In genomic region chr1:151806170-151806569, GRCh38 we compare ENCODE assay signal across 17 cellular contexts. TPM values are rescaled to one million over a fixed set of nuclear protein-coding genes. Genes with fewer than 3 reads are reported as not detected.
DNase-seq lines count a peak whose midpoint lies in the region; ATAC-seq and TF ChIP-seq lines count a peak whose summit lies in the region.
"Had no signal": no experiment of that assay in that cellular context is flagged by ENCODE, and none has a peak within 500 bp of the region (broad histone marks: within the 10 kb centered on the region; RNA-seq: fewer than 3 reads in every experiment).

No MANE protein-coding gene starts in this region.

- H3K27me3 Mint-ChIP-seq in activated T-helper 17 cell treated with anti-CD3 and anti-CD28 coated beads, Interleukin-2, amount 50 U/mL, for 72 hours, result no peaks in the 10 kb centered on the region
- peaks cover 0 to 7% (median 0%) of the 10 kb centered on the region in 5 donors for H3K27me3 Mint-ChIP-seq in naive thymus-derived CD4-positive, alpha-beta T cell
- H3K27me3 Mint-ChIP-seq: CD4-positive, alpha-beta T cell had no signal

- H3K36me3 ChIP-seq in SK-N-SH (replicated peaks in 1 of 2; ENCODE audit: control insufficient read depth in 1 of 2, insufficient read depth in 2 of 2, low read length in 1 of 2) (no peaks in the 10 kb centered on the region), BLaER1 (no peaks in the 10 kb centered on the region), neuronal stem cell (replicated peaks in 1 of 2; ENCODE audit: control insufficient read depth in 2 of 2, insufficient read depth in 2 of 2, low read length in 2 of 2) (no peaks in the 10 kb centered on the region)
- no peaks in the 10 kb centered on the region for H3K36me3 ChIP-seq in naive thymus-derived CD4-positive, alpha-beta T cell (ENCODE audit: control insufficient read depth in 2 of 3, insufficient read depth in 3 of 3, low read length in 3 of 3)

- no peak overlapping the region for H4K91ac ChIP-seq in neuronal stem cell (ENCODE audit: low read depth, low read length, poor library complexity)

- H3K4me3 ChIP-seq in SK-N-SH (ENCODE audit: low read depth in 2 of 2, low read length in 1 of 2), result no peak overlapping the region
- peak overlapping the region; percentile 6; the same call in 1 of the 2 replicates for H3K4me3 ChIP-seq in BLaER1
- H3K4me3 ChIP-seq in neuronal stem cell (ENCODE audit: low read length in 2 of 2), result no peak overlapping the region
- H3K4me3 ChIP-seq in naive thymus-derived CD4-positive, alpha-beta T cell (ENCODE audit: low read length), result no peak overlapping the region

- H3K27ac Mint-ChIP-seq in activated T-helper 17 cell treated with anti-CD3 and anti-CD28 coated beads, Interleukin-2, amount 50 U/mL, for 72 hours, result peak overlapping the region; percentile 54
- H3K27ac Mint-ChIP-seq in naive thymus-derived CD4-positive, alpha-beta T cell, result no peak overlapping the region
- H3K27ac Mint-ChIP-seq: CD4-positive, alpha-beta T cell had no signal

- WGBS in SK-N-SH (ENCODE audit: low lambda C conversion rate), result 79% methylated on average over 7 of the region's 7 CpGs
- no CpG with 5 or more reads among the region's 7 CpGs for WGBS in neuronal stem cell (ENCODE audit: extremely low coverage in 2 of 2, insufficient read length in 2 of 2, insufficient replicate concordance in 1 of 2), 2 donors

- ATAC-seq in SK-N-SH treated with all-trans-retinoic acid at 6 μM for 48 hours (no peak), GM19467 (IDR thresholded peaks at IDR 0.05; ENCODE audit: unreplicated experiment) (no peak), HG02970 (IDR thresholded peaks at IDR 0.05; ENCODE audit: low FRiP score, unreplicated experiment) (no peak)
- no peak for ATAC-seq in activated T-helper 17 cell treated with anti-CD3 and anti-CD28 coated beads, Interleukin-2, amount 50 U/mL, for 72 hours (replicated peaks)
- ATAC-seq in naive thymus-derived CD4-positive, alpha-beta T cell, result no peak

- TF ChIP-seq CTCF in SK-N-SH (IDR thresholded peaks at IDR 0.05), result no peak

- no peak overlapping the region for H3K23ac ChIP-seq in neuronal stem cell (ENCODE audit: low read depth, low read length, poor library complexity)

- H3K18ac ChIP-seq in neuronal stem cell (ENCODE audit: low read length), result peak overlapping the region; percentile 48

- no peaks in the 10 kb centered on the region for H3K79me2 ChIP-seq in SK-N-SH (ENCODE audit: insufficient read depth)

- H3K4me3 Mint-ChIP-seq in activated T-helper 17 cell treated with anti-CD3 and anti-CD28 coated beads, Interleukin-2, amount 50 U/mL, for 72 hours, result no peak overlapping the region
- no peak overlapping the region for H3K4me3 Mint-ChIP-seq in naive thymus-derived CD4-positive, alpha-beta T cell
- H3K4me3 Mint-ChIP-seq: CD4-positive, alpha-beta T cell; H9 had no signal

- no peak overlapping the region for H3K4me2 ChIP-seq in SK-N-SH
- H3K4me2 ChIP-seq in BLaER1, result peak overlapping the region; percentile 95
- no peak overlapping the region for H3K4me2 ChIP-seq in neuronal stem cell (ENCODE audit: insufficient read depth, low read length, poor library complexity, severe bottlenecking)

- H3K4me1 ChIP-seq in SK-N-SH (ENCODE audit: control insufficient read depth in 1 of 2, insufficient read depth in 2 of 2, low read depth in 1 of 2, low read length in 1 of 2) (peaks cover 0 to 66% of the 10 kb centered on the region in 2 experiments; a peak in 2 of 4 replicates), BLaER1 (peaks cover 88% of the 10 kb centered on the region), neuronal stem cell (ENCODE audit: control insufficient read depth in 2 of 2, insufficient read depth in 1 of 2, low read depth in 1 of 2, low read length in 2 of 2) (peaks cover 0 to 4% of the 10 kb centered on the region in 2 donors)
- H3K4me1 ChIP-seq in naive thymus-derived CD4-positive, alpha-beta T cell (ENCODE audit: control insufficient read depth in 2 of 2, insufficient read depth in 2 of 2, low read length in 2 of 2), result no peaks in the 10 kb centered on the region

- no peak overlapping the region for H2BK12ac ChIP-seq in neuronal stem cell (ENCODE audit: low read length)

- peaks cover 1% of the 10 kb centered on the region for H3K79me1 ChIP-seq in neuronal stem cell (ENCODE audit: low read depth, low read length)

- peaks cover 18% of the 10 kb centered on the region for H3K4me1 Mint-ChIP-seq in activated T-helper 17 cell treated with anti-CD3 and anti-CD28 coated beads, Interleukin-2, amount 50 U/mL, for 72 hours
- H3K4me1 Mint-ChIP-seq in naive thymus-derived CD4-positive, alpha-beta T cell, result peaks cover 0 to 6% (median 0%) of the 10 kb centered on the region in 7 donors

- DNase-seq in SK-N-SH (peak; percentile 16), neuronal stem cell (ENCODE audit: low spot score) (no peak)
- DNase-seq in naive thymus-derived CD4-positive, alpha-beta T cell, result no peak
- DNase-seq: 8988T; AML-193; C1 segment of cervical spinal cord; Calu3; CD4-positive, alpha-beta T cell; DMS79 treated with DMSO at 0.1 percent for 48 hours; EL; GOT3; H9 had no signal

- no peak for TF ChIP-seq RAD21 in SK-N-SH (IDR thresholded peaks at IDR 0.05; ENCODE audit: low read length)

- H2BK15ac ChIP-seq in neuronal stem cell (ENCODE audit: low read length), result no peak overlapping the region

- TF ChIP-seq EP300 in SK-N-SH (IDR thresholded peaks at IDR 0.05; ENCODE audit: borderline replicate concordance in 1 of 2, low read depth in 1 of 2, low read length in 1 of 2), result no peak

- CTCF ChIA-PET in SK-N-SH (lab: Yijun Ruan, JAX), result interaction anchor here (0.6 to 2.0 kb wide), 5 partner anchors 7 to 91 kb away, joined by 3 to 8 read pairs (median 4); partner anchors contain the start of genes MRPL9 and TDRKH
- CTCF ChIA-PET in naive thymus-derived CD4-positive, alpha-beta T cell (lab: Charles Lee), result no interaction called here

- intact Hi-C loops in naive thymus-derived CD4-positive, alpha-beta T cell (cut with micrococcal nuclease), result no loop called here

- H3K27me3 ChIP-seq in SK-N-SH (ENCODE audit: insufficient read depth) (peaks cover 41% of the 10 kb centered on the region), BLaER1 (no peaks in the 10 kb centered on the region), neuronal stem cell (ENCODE audit: control insufficient read depth in 3 of 3, insufficient read depth in 3 of 3, low read depth in 1 of 3, low read length in 3 of 3) (peaks cover 0 to 85% (median 0%) of the 10 kb centered on the region in 3 experiments)
- no peaks in the 10 kb centered on the region for H3K27me3 ChIP-seq in naive thymus-derived CD4-positive, alpha-beta T cell (ENCODE audit: control insufficient read depth in 2 of 2, insufficient read depth in 2 of 2, low read length in 2 of 2)

- POLR2A ChIA-PET in SK-N-SH (lab: Yijun Ruan, JAX), result no interaction called here
- POLR2A ChIA-PET in naive thymus-derived CD4-positive, alpha-beta T cell (lab: Charles Lee), result no interaction called here

- no peak overlapping the region for H3K4ac ChIP-seq in neuronal stem cell (ENCODE audit: low read length)

- no peaks in the 10 kb centered on the region for H3K9me3 Mint-ChIP-seq in activated T-helper 17 cell treated with anti-CD3 and anti-CD28 coated beads, Interleukin-2, amount 50 U/mL, for 72 hours
- peaks cover 0 to 2% (median 0%) of the 10 kb centered on the region in 11 donors for H3K9me3 Mint-ChIP-seq in naive thymus-derived CD4-positive, alpha-beta T cell
- H3K9me3 Mint-ChIP-seq: CD4-positive, alpha-beta T cell; H9 had no signal

- H3K9ac ChIP-seq in SK-N-SH, result no peak overlapping the region
- H3K9ac ChIP-seq in BLaER1, result peak overlapping the region; percentile 54; the same call in 1 of the 2 replicates
- no peak overlapping the region for H3K9ac ChIP-seq in neuronal stem cell (ENCODE audit: low read depth, low read length, poor library complexity)

- no peak overlapping the region for H3K14ac ChIP-seq in neuronal stem cell (ENCODE audit: low read length)

- no peak overlapping the region for H4K8ac ChIP-seq in neuronal stem cell (ENCODE audit: low read depth, low read length)

- no peaks in the 10 kb centered on the region for H4K20me1 ChIP-seq in SK-N-SH (ENCODE audit: insufficient read depth)
- no peaks in the 10 kb centered on the region for H4K20me1 ChIP-seq in BLaER1

- H3F3A ChIP-seq in SK-N-SH (replicated peaks; ENCODE audit: insufficient read depth), result no peaks in the 10 kb centered on the region

- no peak overlapping the region for H2AK5ac ChIP-seq in neuronal stem cell (ENCODE audit: low read depth, low read length)

- no peaks in the 10 kb centered on the region for H3K9me2 ChIP-seq in SK-N-SH

- H3K36me3 Mint-ChIP-seq in activated T-helper 17 cell treated with anti-CD3 and anti-CD28 coated beads, Interleukin-2, amount 50 U/mL, for 72 hours (ENCODE audit: low read depth), result peaks cover 50% of the 10 kb centered on the region
- H3K36me3 Mint-ChIP-seq in naive thymus-derived CD4-positive, alpha-beta T cell, result no peaks in the 10 kb centered on the region

- no peak overlapping the region for H3K27ac ChIP-seq in SK-N-SH (ENCODE audit: low read depth in 2 of 2, low read length in 1 of 2)
- peak overlapping the region; percentile 70 for H3K27ac ChIP-seq in BLaER1
- H3K27ac ChIP-seq in neuronal stem cell (replicated peaks; ENCODE audit: low read length), result no peak overlapping the region
- no peak overlapping the region for H3K27ac ChIP-seq in naive thymus-derived CD4-positive, alpha-beta T cell (ENCODE audit: low read depth, low read length)

- H2AFZ ChIP-seq in SK-N-SH (ENCODE audit: low read depth) (no peak overlapping the region), neuronal stem cell (ENCODE audit: low read length) (no peak overlapping the region)

- no peaks in the 10 kb centered on the region for H3K9me3 ChIP-seq in SK-N-SH
- no peaks in the 10 kb centered on the region for H3K9me3 ChIP-seq in BLaER1
- no peaks in the 10 kb centered on the region for H3K9me3 ChIP-seq in neuronal stem cell (replicated peaks in 1 of 2; ENCODE audit: control insufficient read depth in 2 of 2, insufficient read depth in 1 of 2, low read depth in 1 of 2, low read length in 2 of 2)
- no peaks in the 10 kb centered on the region for H3K9me3 ChIP-seq in naive thymus-derived CD4-positive, alpha-beta T cell (ENCODE audit: control insufficient read depth in 2 of 3, low read length in 3 of 3)

- no peak overlapping the region for H2BK120ac ChIP-seq in neuronal stem cell (ENCODE audit: low read depth, low read length)

- no peak overlapping the region for H2BK5ac ChIP-seq in neuronal stem cell (ENCODE audit: low read length)

RNA-seq across cellular contexts. Expression of gene LINGO4, which starts 1.0 kb away (rescaled TPM):
- polyA plus RNA-seq in SK-N-SH (2012; rRNA removed), result not detected in 2 replicates
- 0.01 TPM in 1 of 2 replicates, not detected in the other for polyA plus RNA-seq in SK-N-SH (2012; cell fraction: cytosol; rRNA removed)
- not detected in 2 replicates for polyA plus RNA-seq in SK-N-SH (2012; cell fraction: nucleus; rRNA removed)
- total RNA-seq in activated T-helper 17 cell treated with anti-CD3 and anti-CD28 coated beads, Interleukin-2, amount 50 U/mL, for 72 hours, result 1 to 10 TPM; 1.3 to 4.0 TPM
- polyA plus RNA-seq in neuronal stem cell (2013, experiment 1 of 2), result not detected
- not detected for polyA plus RNA-seq in neuronal stem cell (2013, experiment 2 of 2)
- under 1 TPM in 2 of 5 experiments, not detected in 3; 0.07 to 0.24 TPM for total RNA-seq in naive thymus-derived CD4-positive, alpha-beta T cell
- not detected for polyA plus RNA-seq in naive thymus-derived CD4-positive, alpha-beta T cell
- total RNA-seq: Calu3, H9 had no signal

RNA-seq across cellular contexts. Expression of gene TDRKH, which starts 15.9 kb away (rescaled TPM):
- polyA plus RNA-seq in SK-N-SH (2012; rRNA removed), result 1.9 and 2.7 TPM in 2 replicates
- 2.8 and 2.9 TPM in 2 replicates for polyA plus RNA-seq in SK-N-SH (2012; cell fraction: cytosol; rRNA removed)
- 1.9 and 2.9 TPM in 2 replicates for polyA plus RNA-seq in SK-N-SH (2012; cell fraction: nucleus; rRNA removed)
- total RNA-seq in activated T-helper 17 cell treated with anti-CD3 and anti-CD28 coated beads, Interleukin-2, amount 50 U/mL, for 72 hours, result 10 to 100 TPM; 20.3 to 21.8 TPM
- polyA plus RNA-seq in neuronal stem cell (2013, experiment 1 of 2), result 16.6 TPM
- polyA plus RNA-seq in neuronal stem cell (2013, experiment 2 of 2), result 15.8 TPM
- total RNA-seq in naive thymus-derived CD4-positive, alpha-beta T cell, result 10 to 100 TPM in 3 of 5 experiments, 1 to 10 TPM in 2; 7.7 to 23.1 (median 17.0) TPM
- polyA plus RNA-seq in naive thymus-derived CD4-positive, alpha-beta T cell, result 10 to 100 TPM; 17.4 to 18.7 TPM

RNA-seq across cellular contexts. Expression of gene RORC, which starts 25.4 kb away (rescaled TPM):
- 0.03 TPM in 1 of 2 replicates, not detected in the other for polyA plus RNA-seq in SK-N-SH (2012; rRNA removed)
- polyA plus RNA-seq in SK-N-SH (2012; cell fraction: cytosol; rRNA removed), result 0.03 and 0.05 TPM in 2 replicates
- polyA plus RNA-seq in SK-N-SH (2012; cell fraction: nucleus; rRNA removed), result 0.02 and 0.09 TPM in 2 replicates
- 10 to 100 TPM; 39.5 to 55.2 TPM for total RNA-seq in activated T-helper 17 cell treated with anti-CD3 and anti-CD28 coated beads, Interleukin-2, amount 50 U/mL, for 72 hours
- 0.01 TPM for polyA plus RNA-seq in neuronal stem cell (2013, experiment 1 of 2)
- 0.01 TPM for polyA plus RNA-seq in neuronal stem cell (2013, experiment 2 of 2)
- total RNA-seq in naive thymus-derived CD4-positive, alpha-beta T cell, result 1 to 10 TPM in 1 of 5 experiments, under 1 TPM in 4; 0.16 to 2.5 (median 0.21) TPM
- under 1 TPM in 1 of 2 donors, not detected in 1; 0.37 TPM for polyA plus RNA-seq in naive thymus-derived CD4-positive, alpha-beta T cell

RNA-seq across cellular contexts. Expression of gene C2CD4D, which starts 33.5 kb away (rescaled TPM):
- polyA plus RNA-seq in SK-N-SH (2012; rRNA removed), result not detected in 2 replicates
- not detected in 2 replicates for polyA plus RNA-seq in SK-N-SH (2012; cell fraction: cytosol; rRNA removed)
- polyA plus RNA-seq in SK-N-SH (2012; cell fraction: nucleus; rRNA removed), result not detected in 2 replicates
- total RNA-seq in activated T-helper 17 cell treated with anti-CD3 and anti-CD28 coated beads, Interleukin-2, amount 50 U/mL, for 72 hours, result 1 to 10 TPM; 3.9 to 5.6 TPM
- 0.17 TPM for polyA plus RNA-seq in neuronal stem cell (2013, experiment 1 of 2)
- 0.17 TPM for polyA plus RNA-seq in neuronal stem cell (2013, experiment 2 of 2)
- total RNA-seq in naive thymus-derived CD4-positive, alpha-beta T cell, result under 1 TPM in 2 of 5 experiments, not detected in 3; 0.34 to 0.87 TPM
- polyA plus RNA-seq in naive thymus-derived CD4-positive, alpha-beta T cell, result under 1 TPM in 1 of 2 donors, not detected in 1; 0.18 TPM

RNA-seq across cellular contexts. Expression of gene MRPL9, which starts 42.9 kb away (rescaled TPM):
- polyA plus RNA-seq in SK-N-SH (2012; rRNA removed), result 76.2 and 87.5 TPM in 2 replicates
- polyA plus RNA-seq in SK-N-SH (2012; cell fraction: cytosol; rRNA removed), result 79.0 and 80.5 TPM in 2 replicates
- polyA plus RNA-seq in SK-N-SH (2012; cell fraction: nucleus; rRNA removed), result 62.5 and 85.0 TPM in 2 replicates
- 100 to 1,000 TPM in 1 of 2 donors, 10 to 100 TPM in 1; 80.4 to 160 TPM for total RNA-seq in activated T-helper 17 cell treated with anti-CD3 and anti-CD28 coated beads, Interleukin-2, amount 50 U/mL, for 72 hours
- 75.7 TPM for polyA plus RNA-seq in neuronal stem cell (2013, experiment 1 of 2)
- 74.2 TPM for polyA plus RNA-seq in neuronal stem cell (2013, experiment 2 of 2)
- 100 to 1,000 TPM in 2 of 5 experiments, 10 to 100 TPM in 3; 77.0 to 133 (median 81.5) TPM for total RNA-seq in naive thymus-derived CD4-positive, alpha-beta T cell
- polyA plus RNA-seq in naive thymus-derived CD4-positive, alpha-beta T cell, result 100 to 1,000 TPM; 127 to 168 TPM

Comparison
In these comparisons a context has a peak if more than half of its experiments do, and no peak if none do; other contexts are left out.
1. RNA of gene RORC, which starts 25.4 kb away (total RNA-seq): 39.5 to 55.2 TPM in activated T-helper 17 cell treated with anti-CD3 and anti-CD28 coated beads, Interleukin-2, amount 50 U/mL, for 72 hours; 0.16 to 2.5 TPM in naive thymus-derived CD4-positive, alpha-beta T cell; every median in the first group is over 10 times any median in the second.